10 cellular contexts compared by ENCODE assay signal in the genomic region with DNA sequence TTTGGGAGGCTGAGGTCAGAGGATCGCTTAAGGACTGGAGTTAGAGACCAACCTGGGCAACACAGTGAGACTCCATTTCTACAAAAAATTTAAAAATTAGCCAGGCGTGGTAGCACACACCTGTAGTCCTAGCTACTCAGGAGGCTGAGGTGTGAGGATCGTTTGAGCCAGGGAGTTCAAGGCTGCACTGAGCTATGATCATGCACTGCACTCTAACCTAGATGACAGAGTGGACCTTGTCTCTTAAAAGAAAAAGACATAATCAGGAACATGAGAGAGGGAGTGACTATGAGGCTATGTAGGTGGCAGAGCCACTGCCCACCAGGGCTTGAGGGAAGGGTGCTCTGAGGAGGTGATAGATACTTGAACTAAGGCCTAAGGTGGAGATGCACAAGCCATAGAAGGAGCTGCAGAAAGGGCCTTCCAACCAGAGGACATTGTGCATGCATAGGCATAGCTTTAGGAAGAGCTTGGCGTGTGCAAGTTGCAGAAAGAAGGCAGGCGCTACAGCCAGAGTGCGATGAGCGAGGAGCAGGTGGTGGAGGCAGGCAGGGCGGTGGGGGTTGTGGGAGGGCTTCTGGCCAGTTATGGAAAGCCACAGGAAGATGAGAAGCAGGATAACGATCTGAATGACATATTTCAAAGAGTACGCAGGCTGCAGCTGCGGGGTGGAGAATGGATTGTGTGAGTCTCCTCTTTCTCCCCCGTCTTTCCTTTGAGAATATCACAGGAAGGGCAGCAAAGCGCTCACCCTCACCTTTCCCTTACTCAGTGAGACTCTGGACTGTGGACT. TPM values are rescaled to one million over a fixed set of nuclear protein-coding genes. Genes with fewer than 3 reads are reported as not detected.
DNase-seq lines count a peak whose midpoint lies in the region; ATAC-seq, FAIRE-seq and TF ChIP-seq lines count a peak whose summit lies in the region.
"Had no signal": no experiment of that assay in that cellular context is flagged by ENCODE, and none has a peak within 500 bp of the region (broad histone marks: within the 10 kb centered on the region; RNA-seq: fewer than 3 reads in every experiment).

No MANE protein-coding gene starts in this region.

- H3K4me1 ChIP-seq in BLaER1 treated with 17β-estradiol and CSF1 and Interleukin-3, amounts not matched to agents 10 nM and 100 nM = peaks cover 0 to 16% (median 12%) of the 10 kb centered on the region in 10 experiments; a peak in 13 of 20 replicates
- H3K4me1 ChIP-seq in RWPE2 (ENCODE audit: insufficient read depth, poor library complexity, severe bottlenecking) = peaks cover 29% of the 10 kb centered on the region

- intact Hi-C loops in cardiac septum (cut with DNase I) = no loop called here

- peaks cover 3% of the 10 kb centered on the region for H3K9me3 Mint-ChIP-seq in glutamatergic neuron (ENCODE audit: unreplicated experiment)

- H3K27me3 ChIP-seq in BLaER1 treated with 17β-estradiol and CSF1 and Interleukin-3, amounts not matched to agents 10 nM and 100 nM = peaks cover 26 to 37% (median 34%) of the 10 kb centered on the region in 11 experiments
- H3K27me3 ChIP-seq in RWPE2 (ENCODE audit: insufficient read depth, poor library complexity, severe bottlenecking) = no peaks in the 10 kb centered on the region

- H3K36me3 Mint-ChIP-seq in glutamatergic neuron (ENCODE audit: unreplicated experiment) = no peaks in the 10 kb centered on the region

- no peaks in the 10 kb centered on the region for H3K9me3 ChIP-seq in BLaER1 treated with 17β-estradiol and CSF1 and Interleukin-3, amounts not matched to agents 10 nM and 100 nM (replicated peaks in 1 of 11)
- H3K9me3 ChIP-seq in RWPE2 (ENCODE audit: severe bottlenecking) = no peaks in the 10 kb centered on the region

- FAIRE-seq in HTR-8/SVneo (lab: Jason Lieb, UNC) = no peak

- peak overlapping the region in 6 of 11 experiments; percentile 3 to 38 (median 24); a peak in 8 of 22 replicates for H3K4me2 ChIP-seq in BLaER1 treated with 17β-estradiol and CSF1 and Interleukin-3, amounts not matched to agents 10 nM and 100 nM

- no peak overlapping the region for H3K27ac Mint-ChIP-seq in glutamatergic neuron (ENCODE audit: unreplicated experiment)

- DNase-seq in HTR-8/SVneo (ENCODE audit: insufficient read length, low spot score) = peak; percentile 53
- DNase-seq in RWPE2 (ENCODE audit: low spot score) = peak; percentile 71
- DNase-seq in glutamatergic neuron = peak; percentile 24
- DNase-seq in cardiac septum (ENCODE audit: low spot score) = no peak
- DNase-seq in activated T-cell treated with anti-CD3 and anti-CD28 coated beads for 4 hours = no peak
- DNase-seq: activated effector memory CD4-positive, alpha-beta T cell treated with Interleukin-2 at 50 U/mL for 16 hours; T1000 had no signal

- H3K4me3 ChIP-seq in BLaER1 treated with 17β-estradiol and CSF1 and Interleukin-3, amounts not matched to agents 10 nM and 100 nM = no peak overlapping the region
- H3K4me3 ChIP-seq in RWPE2 (ENCODE audit: severe bottlenecking) = no peak overlapping the region

- H3K4me3 Mint-ChIP-seq in glutamatergic neuron (ENCODE audit: unreplicated experiment) = peak overlapping the region; percentile 60

- peaks cover 0 to 6% (median 0%) of the 10 kb centered on the region in 11 experiments; a peak in 2 of 22 replicates for H4K20me1 ChIP-seq in BLaER1 treated with 17β-estradiol and CSF1 and Interleukin-3, amounts not matched to agents 10 nM and 100 nM

- peaks cover 13% of the 10 kb centered on the region for H3K27me3 Mint-ChIP-seq in glutamatergic neuron (ENCODE audit: unreplicated experiment)

- peaks cover 9% of the 10 kb centered on the region for H3K4me1 Mint-ChIP-seq in glutamatergic neuron (ENCODE audit: low read depth, unreplicated experiment)

- no peak overlapping the region for H3K9ac ChIP-seq in BLaER1 treated with 17β-estradiol and CSF1 and Interleukin-3, amounts not matched to agents 10 nM and 100 nM

- ATAC-seq in RWPE2 (ENCODE audit: low read depth) (peak; percentile 5; the same call in 2 of the 3 replicates), GM21717 (IDR thresholded peaks at IDR 0.05; ENCODE audit: unreplicated experiment) (no peak), GM21529 (IDR thresholded peaks at IDR 0.05; ENCODE audit: unreplicated experiment) (no peak)

- H3K36me3 ChIP-seq in BLaER1 treated with 17β-estradiol and CSF1 and Interleukin-3, amounts not matched to agents 10 nM and 100 nM = no peaks in the 10 kb centered on the region
- H3K36me3 ChIP-seq in RWPE2 (ENCODE audit: low read depth) = no peaks in the 10 kb centered on the region

- no peak overlapping the region for H3K27ac ChIP-seq in BLaER1 treated with 17β-estradiol and CSF1 and Interleukin-3, amounts not matched to agents 10 nM and 100 nM
- peak overlapping the region; percentile 77 for H3K27ac ChIP-seq in RWPE2 (ENCODE audit: poor library complexity, severe bottlenecking)

- TF ChIP-seq CTCF in RWPE2 (IDR thresholded peaks at IDR 0.05; ENCODE audit: poor library complexity, severe bottlenecking) (no peak), glutamatergic neuron (IDR thresholded peaks at IDR 0.05; ENCODE audit: partially characterized antibody, unreplicated experiment) (no peak)

RNA-seq across cellular contexts. Expression of a gene that starts 49.0 kb away (rescaled TPM):
- total RNA-seq in glutamatergic neuron (ENCODE audit: unreplicated experiment) = 4.9 TPM
- total RNA-seq in cardiac septum = 4.4 TPM

Comparison
In these comparisons a context has a peak if more than half of its experiments do, and no peak if none do; other contexts are left out.
1. DNase-seq: peak in HTR-8/SVneo (single experiment), RWPE2 (single experiment) and glutamatergic neuron (single experiment); none in cardiac septum (single experiment) and activated T-cell treated with anti-CD3 and anti-CD28 coated beads for 4 hours (single experiment).